Comparison of ENCODE assay signal across 15 cellular contexts in the genomic region with DNA sequence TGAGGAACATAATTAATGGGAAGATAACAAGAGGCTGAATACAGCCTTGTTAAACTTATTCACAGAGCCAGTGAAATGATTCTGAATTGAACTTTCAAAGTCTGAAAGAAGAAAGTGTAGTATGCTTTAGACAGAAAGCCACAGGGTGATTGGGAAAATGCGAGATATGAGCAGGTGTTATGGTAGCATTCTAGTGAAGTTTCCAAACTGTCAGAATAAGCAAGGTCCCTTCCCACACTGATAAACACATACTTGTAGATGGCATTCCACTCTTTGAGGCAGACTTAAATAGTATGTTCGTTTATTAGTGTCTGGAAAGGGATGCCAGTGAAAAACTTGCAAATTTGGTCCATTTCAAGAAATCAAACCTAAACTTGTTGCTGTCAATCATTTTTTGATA.
DNase-seq lines count a peak whose midpoint lies in the region; ATAC-seq and TF ChIP-seq lines count a peak whose summit lies in the region.
"Had no signal": no experiment of that assay in that cellular context is flagged by ENCODE, and none has a peak within 500 bp of the region (broad histone marks: within the 10 kb centered on the region; RNA-seq: fewer than 3 reads in every experiment).

No MANE protein-coding gene starts in this region.

- no peak overlapping the region for H3K4me3 ChIP-seq in DND-41 (ENCODE audit: low read depth in 1 of 2, low read length in 2 of 2)
- no peak overlapping the region for H3K4me3 ChIP-seq in body of pancreas
- no peak overlapping the region for H3K4me3 ChIP-seq in osteoblast (ENCODE audit: insufficient read depth, low read length)
- H3K4me3 ChIP-seq: BLaER1 treated with 17β-estradiol and CSF1 and Interleukin-3, amounts not matched to agents 10 nM and 100 nM; GM12878 had no signal

- H3K9me3 ChIP-seq in DND-41 (ENCODE audit: insufficient read depth, low read length, severe bottlenecking) (no peaks in the 10 kb centered on the region), body of pancreas (no peaks in the 10 kb centered on the region), osteoblast (ENCODE audit: low read depth, low read length) (no peaks in the 10 kb centered on the region)
- H3K9me3 ChIP-seq: BLaER1 treated with 17β-estradiol and CSF1 and Interleukin-3, amounts not matched to agents 10 nM and 100 nM had no signal

- POLR2A ChIA-PET in HEK293T (lab: Yijun Ruan, JAX): no interaction called here

- no peak overlapping the region for H3K27ac ChIP-seq in DND-41 (ENCODE audit: low read length)
- H3K27ac ChIP-seq in body of pancreas: peak overlapping the region; percentile 65 to 78 (median 70)
- H3K27ac ChIP-seq in osteoblast (ENCODE audit: low read depth, low read length): no peak overlapping the region
- H3K27ac ChIP-seq: BLaER1 treated with 17β-estradiol and CSF1 and Interleukin-3, amounts not matched to agents 10 nM and 100 nM had no signal

- no peak overlapping the region for H3K4me2 ChIP-seq in DND-41 (ENCODE audit: insufficient read depth, low read length)
- H3K4me2 ChIP-seq in osteoblast (ENCODE audit: insufficient read depth, low read length): no peak overlapping the region
- H3K4me2 ChIP-seq: BLaER1 treated with 17β-estradiol and CSF1 and Interleukin-3, amounts not matched to agents 10 nM and 100 nM had no signal

- CTCF ChIA-PET in HEK293T (lab: Yijun Ruan, JAX): no interaction called here

- H3K27ac Mint-ChIP-seq in chondrocyte (ENCODE audit: unreplicated experiment): no peak overlapping the region
- no peak overlapping the region for H3K27ac Mint-ChIP-seq in activated naive CD8-positive, alpha-beta T cell treated with anti-CD3 and anti-CD28 coated beads, Interleukin-2, amount 50 U/mL, for 24 hours
- H3K27ac Mint-ChIP-seq: CD4-positive, CD25-positive, alpha-beta regulatory T cell had no signal

- no peaks in the 10 kb centered on the region for H3K36me3 Mint-ChIP-seq in chondrocyte (ENCODE audit: low read depth)
- H3K36me3 Mint-ChIP-seq in activated naive CD8-positive, alpha-beta T cell treated with anti-CD3 and anti-CD28 coated beads, Interleukin-2, amount 50 U/mL, for 24 hours (ENCODE audit: low read depth): no peaks in the 10 kb centered on the region
- H3K36me3 Mint-ChIP-seq: CD4-positive, CD25-positive, alpha-beta regulatory T cell had no signal

- TF ChIP-seq POLR2A in body of pancreas (IDR thresholded peaks at IDR 0.05): no peak

- intact Hi-C loops in body of pancreas (cut with DNase I): no loop called here

- no peak for DNase-seq in DND-41
- DNase-seq in HEK293T (ENCODE audit: extremely low spot score): no peak
- peak in 3 of 4 donors; percentile 41 to 70 (median 55) for DNase-seq in body of pancreas
- DNase-seq in osteoblast (ENCODE audit: insufficient read length, low spot score, missing footprints): peak; percentile 26
- no peak for DNase-seq in chondrocyte (ENCODE audit: low spot score)
- DNase-seq in activated CD4-positive, CD25-positive, alpha-beta regulatory T cell treated with anti-CD3 and anti-CD28 coated beads, Interleukin-2, amount 50 U/mL, for 72 hours: no peak
- no peak for DNase-seq in activated naive CD8-positive, alpha-beta T cell treated with anti-CD3 and anti-CD28 coated beads, Interleukin-2, amount 50 U/mL, for 24 hours
- DNase-seq: 8988T; AML-193; CD4-positive, CD25-positive, alpha-beta regulatory T cell; DMS53 had no signal

- H3K36me3 ChIP-seq in DND-41 (ENCODE audit: insufficient read depth, low read length): no peaks in the 10 kb centered on the region
- no peaks in the 10 kb centered on the region for H3K36me3 ChIP-seq in body of pancreas (replicated peaks in 1 of 2; ENCODE audit: insufficient read depth in 1 of 2, low read depth in 2 of 2)
- H3K36me3 ChIP-seq in osteoblast (ENCODE audit: insufficient read depth, low read length): no peaks in the 10 kb centered on the region
- H3K36me3 ChIP-seq: BLaER1 treated with 17β-estradiol and CSF1 and Interleukin-3, amounts not matched to agents 10 nM and 100 nM had no signal

- H3K9me3 Mint-ChIP-seq in chondrocyte (ENCODE audit: low read depth): no peaks in the 10 kb centered on the region
- no peaks in the 10 kb centered on the region for H3K9me3 Mint-ChIP-seq in activated naive CD8-positive, alpha-beta T cell treated with anti-CD3 and anti-CD28 coated beads, Interleukin-2, amount 50 U/mL, for 24 hours

- no peak for TF ChIP-seq CTCF in DND-41 (IDR thresholded peaks at IDR 0.05; ENCODE audit: borderline replicate concordance, extremely low read depth, low read length, poor library complexity, severe bottlenecking)
- TF ChIP-seq CTCF in body of pancreas (IDR thresholded peaks at IDR 0.05): no peak
- TF ChIP-seq CTCF in osteoblast (IDR thresholded peaks at IDR 0.05; ENCODE audit: extremely low read depth, low read depth, low read length): no peak
- TF ChIP-seq CTCF in chondrocyte (IDR thresholded peaks at IDR 0.05): no peak

- no peaks in the 10 kb centered on the region for H3K79me2 ChIP-seq in DND-41 (ENCODE audit: insufficient read depth, low read length)
- H3K79me2 ChIP-seq in osteoblast (ENCODE audit: insufficient read depth, low read length): no peaks in the 10 kb centered on the region

- no peak overlapping the region for H3K9ac ChIP-seq in DND-41 (ENCODE audit: low read depth, low read length)
- H3K9ac ChIP-seq: BLaER1 treated with 17β-estradiol and CSF1 and Interleukin-3, amounts not matched to agents 10 nM and 100 nM had no signal

- H4K20me1 ChIP-seq in DND-41 (ENCODE audit: insufficient read depth, low read length): no peaks in the 10 kb centered on the region
- H4K20me1 ChIP-seq in osteoblast (ENCODE audit: insufficient read depth, low read length): no peaks in the 10 kb centered on the region
- H4K20me1 ChIP-seq: BLaER1 treated with 17β-estradiol and CSF1 and Interleukin-3, amounts not matched to agents 10 nM and 100 nM had no signal

- peaks cover 9% of the 10 kb centered on the region for H3K4me1 Mint-ChIP-seq in chondrocyte (ENCODE audit: low read depth)
- H3K4me1 Mint-ChIP-seq in activated naive CD8-positive, alpha-beta T cell treated with anti-CD3 and anti-CD28 coated beads, Interleukin-2, amount 50 U/mL, for 24 hours: no peaks in the 10 kb centered on the region
- H3K4me1 Mint-ChIP-seq: CD4-positive, CD25-positive, alpha-beta regulatory T cell had no signal

- H3K4me1 ChIP-seq in DND-41 (ENCODE audit: insufficient read depth, low read length): peaks cover 13% of the 10 kb centered on the region
- peaks cover 83% of the 10 kb centered on the region for H3K4me1 ChIP-seq in body of pancreas
- H3K4me1 ChIP-seq in osteoblast (ENCODE audit: insufficient read depth, low read length): no peaks in the 10 kb centered on the region

- no peaks in the 10 kb centered on the region for H3K27me3 Mint-ChIP-seq in chondrocyte (ENCODE audit: low read depth)
- H3K27me3 Mint-ChIP-seq in activated naive CD8-positive, alpha-beta T cell treated with anti-CD3 and anti-CD28 coated beads, Interleukin-2, amount 50 U/mL, for 24 hours: peaks cover 2% of the 10 kb centered on the region

- H3K4me3 Mint-ChIP-seq in chondrocyte (ENCODE audit: unreplicated experiment): no peak overlapping the region
- H3K4me3 Mint-ChIP-seq in activated naive CD8-positive, alpha-beta T cell treated with anti-CD3 and anti-CD28 coated beads, Interleukin-2, amount 50 U/mL, for 24 hours: no peak overlapping the region
- H3K4me3 Mint-ChIP-seq: CD4-positive, CD25-positive, alpha-beta regulatory T cell had no signal

- 30 to 35% methylated on average over 2 of the region's 2 CpGs for WGBS in body of pancreas, 2 donors

- peak; percentile 12; the same call in 1 of the 3 replicates for ATAC-seq in DND-41 (ENCODE audit: insufficient read depth, low read depth)
- ATAC-seq in body of pancreas: peak; percentile 84
- ATAC-seq in GM21528 (IDR thresholded peaks at IDR 0.05; ENCODE audit: low FRiP score, unreplicated experiment): no peak
- no peak for ATAC-seq in activated naive CD8-positive, alpha-beta T cell treated with anti-CD3 and anti-CD28 coated beads, Interleukin-2, amount 50 U/mL, for 24 hours
- ATAC-seq: GM12878, HepG2 had no signal

- H2AFZ ChIP-seq in DND-41 (ENCODE audit: low read depth, low read length): 0 out of 2 replicates have a peak overlapping the region, but pooled peaks have one; percentile 0
- H2AFZ ChIP-seq in osteoblast (ENCODE audit: low read length): no peak overlapping the region

- H3K27me3 ChIP-seq in DND-41 (ENCODE audit: insufficient read depth, low read length, poor library complexity): no peaks in the 10 kb centered on the region
- no peaks in the 10 kb centered on the region for H3K27me3 ChIP-seq in body of pancreas
- H3K27me3 ChIP-seq in osteoblast (ENCODE audit: insufficient read depth, low read length): no peaks in the 10 kb centered on the region
- H3K27me3 ChIP-seq: BLaER1 treated with 17β-estradiol and CSF1 and Interleukin-3, amounts not matched to agents 10 nM and 100 nM had no signal

TF ChIP-seq in HEK293T, 16 proteins besides CTCF, POLR2A, EP300 and RAD21:
- TF ChIP-seq NFRKB (IDR thresholded peaks at IDR 0.05) (no peak), FOXM1 (IDR thresholded peaks at IDR 0.05; ENCODE audit: borderline replicate concordance) (no peak)
- TF ChIP-seq, protein P1, sequence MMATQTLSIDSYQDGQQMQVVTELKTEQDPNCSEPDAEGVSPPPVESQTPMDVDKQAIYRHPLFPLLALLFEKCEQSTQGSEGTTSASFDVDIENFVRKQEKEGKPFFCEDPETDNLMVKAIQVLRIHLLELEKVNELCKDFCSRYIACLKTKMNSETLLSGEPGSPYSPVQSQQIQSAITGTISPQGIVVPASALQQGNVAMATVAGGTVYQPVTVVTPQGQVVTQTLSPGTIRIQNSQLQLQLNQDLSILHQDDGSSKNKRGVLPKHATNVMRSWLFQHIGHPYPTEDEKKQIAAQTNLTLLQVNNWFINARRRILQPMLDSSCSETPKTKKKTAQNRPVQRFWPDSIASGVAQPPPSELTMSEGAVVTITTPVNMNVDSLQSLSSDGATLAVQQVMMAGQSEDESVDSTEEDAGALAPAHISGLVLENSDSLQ (IDR thresholded peaks at IDR 0.05): peak; percentile 6; the same call in 1 of the 2 replicates

Comparison
In these comparisons a context has a peak if more than half of its experiments do, and no peak if none do; other contexts are left out.
1. ATAC-seq: peak in DND-41 (single experiment) and body of pancreas (single experiment); none in GM21528 (single experiment) and activated naive CD8-positive, alpha-beta T cell treated with anti-CD3 and anti-CD28 coated beads, Interleukin-2, amount 50 U/mL, for 24 hours (single experiment).
2. DNase-seq: peak in body of pancreas (3 of 4) and osteoblast (single experiment); none in DND-41 (single experiment), HEK293T (single experiment), chondrocyte (single experiment), activated CD4-positive, CD25-positive, alpha-beta regulatory T cell treated with anti-CD3 and anti-CD28 coated beads, Interleukin-2, amount 50 U/mL, for 72 hours (single experiment) and activated naive CD8-positive, alpha-beta T cell treated with anti-CD3 and anti-CD28 coated beads, Interleukin-2, amount 50 U/mL, for 24 hours (single experiment).
3. H3K27ac ChIP-seq: peak in body of pancreas (4 of 4); none in DND-41 (single experiment) and osteoblast (single experiment).